15 cellular contexts compared by ENCODE assay signal in genomic region chr12:91327889-91328288, GRCh38.
DNase-seq lines count a peak whose midpoint lies in the region; ATAC-seq and TF ChIP-seq lines count a peak whose summit lies in the region.
"Had no signal": no experiment of that assay in that cellular context is flagged by ENCODE, and none has a peak within 500 bp of the region (broad histone marks: within the 10 kb centered on the region; RNA-seq: fewer than 3 reads in every experiment).

No MANE protein-coding gene starts in this region.

- H2AFZ ChIP-seq in MM.1S (ENCODE audit: low read length): no peak overlapping the region

- no peaks in the 10 kb centered on the region for H4K20me1 ChIP-seq in MM.1S (ENCODE audit: insufficient read depth, low read length)

- H3K9ac ChIP-seq in SK-N-MC (ENCODE audit: insufficient read length) (peak overlapping the region; percentile 58), MM.1S (ENCODE audit: low read length) (no peak overlapping the region)

- H3K79me2 ChIP-seq in MM.1S (ENCODE audit: low read length): no peaks in the 10 kb centered on the region

- H3K9me2 ChIP-seq in MM.1S (replicated peaks; ENCODE audit: insufficient read depth, low read length): no peaks in the 10 kb centered on the region

- DNase-seq in H4 (ENCODE audit: low spot score) (peak; percentile 5), SK-N-MC (ENCODE audit: low read depth, low spot score) (no peak), foreskin fibroblast (peak; percentile 24 to 34), GM13976 (ENCODE audit: low spot score) (no peak), foreskin melanocyte (no peak), MM.1S (no peak)
- DNase-seq: activated CD4-positive, alpha-beta memory T cell treated with anti-CD3 and anti-CD28 coated beads for 36 hours; activated T-cell treated with anti-CD3 and anti-CD28 coated beads, Interleukin-2, amount 50 U/mL, for 72 hours; DMS79 treated with DMSO at 0.1 percent for 48 hours; NCI-H2171 treated with DMSO at 0.1 percent for 48 hours; NK-92 treated with Interleukin-12 subunit alpha and Interleukin-12 subunit beta, amount 100 ng/mL, for 24 hours had no signal

- no peaks in the 10 kb centered on the region for H3K27me3 ChIP-seq in MM.1S (replicated peaks; ENCODE audit: insufficient read depth, low read length)

- no peaks in the 10 kb centered on the region for H3F3A ChIP-seq in MM.1S (ENCODE audit: insufficient read depth, low read length)

- H3K36me3 ChIP-seq in SK-N-MC (ENCODE audit: insufficient read depth, low read length) (no peaks in the 10 kb centered on the region), MM.1S (replicated peaks; ENCODE audit: insufficient read depth, low read length) (no peaks in the 10 kb centered on the region)

- in situ Hi-C loops in GM13976 (cut with MboI; ENCODE audit: low sequenced_read_pairs, unreplicated experiment): no loop called here

- H3K4me3 ChIP-seq in SK-N-MC: no peak overlapping the region
- H3K4me3 ChIP-seq in foreskin fibroblast (ENCODE audit: low read depth in 1 of 2, low read length in 2 of 2): no peak overlapping the region
- H3K4me3 ChIP-seq in skin epidermis: no peak overlapping the region
- H3K4me3 ChIP-seq in MM.1S (ENCODE audit: low read length): no peak overlapping the region

- H3K4me2 ChIP-seq in MM.1S (ENCODE audit: low read depth, low read length): no peak overlapping the region

- TF ChIP-seq CTCF in foreskin fibroblast (IDR thresholded peaks at IDR 0.05; ENCODE audit: low read depth, low read length) (no peak), GM13976 (IDR thresholded peaks at IDR 0.05; ENCODE audit: borderline replicate concordance, control extremely low read depth, extremely low read depth, insufficient read depth, missing control alignments) (no peak), MM.1S (IDR thresholded peaks at IDR 0.05; ENCODE audit: low read length) (no peak)

- no peaks in the 10 kb centered on the region for H3K4me1 ChIP-seq in MM.1S (ENCODE audit: low read length)

- no peak for ATAC-seq in HG02981 (IDR thresholded peaks at IDR 0.05; ENCODE audit: unreplicated experiment)
- ATAC-seq: activated T-cell treated with anti-CD3 and anti-CD28 coated beads, Interleukin-2, amount 50 U/mL, for 72 hours; Right ventricle myocardium inferior had no signal

- H3K9me3 ChIP-seq in SK-N-MC (ENCODE audit: low read depth, low read length) (no peaks in the 10 kb centered on the region), MM.1S (replicated peaks; ENCODE audit: insufficient read depth, low read length) (no peaks in the 10 kb centered on the region)

- no peak overlapping the region for H3K27ac ChIP-seq in SK-N-MC
- H3K27ac ChIP-seq in skin epidermis: peak overlapping the region in 13 of 21 experiments; percentile 7 to 84 (median 40)
- H3K27ac ChIP-seq in MM.1S (ENCODE audit: low read length): no peak overlapping the region
- H3K27ac ChIP-seq: C4-2B had no signal

Comparison
In these comparisons a context has a peak if more than half of its experiments do, and no peak if none do; other contexts are left out.
1. DNase-seq: peak in H4 (single experiment) and foreskin fibroblast (2 of 2); none in SK-N-MC (single experiment), GM13976 (single experiment), foreskin melanocyte (single experiment) and MM.1S (single experiment).
2. H3K27ac ChIP-seq: peak in skin epidermis (13 of 21); none in SK-N-MC (single experiment) and MM.1S (single experiment).